In genomic region chr3:106272302-106272701, GRCh38 we compare ENCODE assay signal across 23 cellular contexts.
A peak's percentile ranks its signal among the peaks of the same experiment; 100 is the strongest.
DNase-seq lines count a peak whose midpoint lies in the region; ATAC-seq and TF ChIP-seq lines count a peak whose summit lies in the region.
"Had no signal": no experiment of that assay in that cellular context is flagged by ENCODE, and none has a peak within 500 bp of the region (broad histone marks: within the 10 kb centered on the region; RNA-seq: fewer than 3 reads in every experiment).

No MANE protein-coding gene starts in this region.

- no peaks in the 10 kb centered on the region for H3K4me1 Mint-ChIP-seq in neural progenitor cell

- H3K27ac ChIP-seq in SK-N-SH (ENCODE audit: low read depth in 2 of 2, low read length in 1 of 2) (no peak overlapping the region), neural progenitor cell (no peak overlapping the region)
- H3K27ac ChIP-seq: BLaER1 treated with 17β-estradiol and CSF1 and Interleukin-3, amounts not matched to agents 10 nM and 100 nM; C4-2B had no signal

- peak; percentile 14 for DNase-seq in D341Med (ENCODE audit: low spot score)
- peak; percentile 50 for DNase-seq in NCI-H82 treated with DMSO at 0.1 percent for 48 hours (lab: John Stamatoyannopoulos, UW; ENCODE audit: unreplicated experiment)
- DNase-seq in SK-N-SH, result no peak
- no peak for DNase-seq in neural progenitor cell (ENCODE audit: low spot score)
- no peak for DNase-seq in activated CD4-positive, alpha-beta T cell treated with anti-CD3 and anti-CD28 coated beads for 48 hours
- no peak for DNase-seq in T-helper 2 cell
- DNase-seq: 8988T; AML-193; Caco-2; Calu3; CD4-positive, alpha-beta T cell; CD8-positive, alpha-beta T cell; DMS 273 treated with DMSO at 0.1 percent for 48 hours; DMS153; DMS79; DND-41; EL; GDM1 had no signal

- H3F3A ChIP-seq in SK-N-SH (replicated peaks; ENCODE audit: insufficient read depth) (no peaks in the 10 kb centered on the region), neural progenitor cell (ENCODE audit: low read depth) (peaks cover 6% of the 10 kb centered on the region)

- H3K4me1 ChIP-seq in SK-N-SH (ENCODE audit: control insufficient read depth in 1 of 2, insufficient read depth in 2 of 2, low read depth in 1 of 2, low read length in 1 of 2) (peaks cover 0 to 4% of the 10 kb centered on the region in 2 experiments; a peak in 2 of 4 replicates), neural progenitor cell (peaks cover 8% of the 10 kb centered on the region)
- H3K4me1 ChIP-seq: Caco-2 had no signal

- H3K9me3 Mint-ChIP-seq in neural progenitor cell, result no peaks in the 10 kb centered on the region
- H3K9me3 Mint-ChIP-seq: CD4-positive, alpha-beta T cell; CD8-positive, alpha-beta T cell had no signal

- no peaks in the 10 kb centered on the region for H3K36me3 Mint-ChIP-seq in neural progenitor cell
- H3K36me3 Mint-ChIP-seq: CD8-positive, alpha-beta T cell had no signal

- H3K9me3 ChIP-seq in SK-N-SH (no peaks in the 10 kb centered on the region), neural progenitor cell (ENCODE audit: low read depth) (no peaks in the 10 kb centered on the region)
- H3K9me3 ChIP-seq: Caco-2 had no signal

- H3K79me2 ChIP-seq in SK-N-SH (ENCODE audit: insufficient read depth) (no peaks in the 10 kb centered on the region), neural progenitor cell (ENCODE audit: low read depth) (no peaks in the 10 kb centered on the region)

- H3K27me3 Mint-ChIP-seq in neural progenitor cell (ENCODE audit: insufficient read depth, low read depth), result peaks cover 2% of the 10 kb centered on the region
- H3K27me3 Mint-ChIP-seq: B cell; CD4-positive, alpha-beta T cell had no signal

- WGBS in SK-N-SH (ENCODE audit: low lambda C conversion rate), result 59% methylated on average over 1 of the region's 1 CpG

- H3K4me3 Mint-ChIP-seq in neural progenitor cell, result no peak overlapping the region
- H3K4me3 Mint-ChIP-seq: B cell; CD4-positive, alpha-beta T cell; CD8-positive, alpha-beta T cell had no signal

- POLR2A ChIA-PET in SK-N-SH (lab: Yijun Ruan, JAX), result no interaction called here

- no peak for TF ChIP-seq CTCF in SK-N-SH (IDR thresholded peaks at IDR 0.05)
- TF ChIP-seq CTCF in neural progenitor cell (IDR thresholded peaks at IDR 0.05), result no peak

- H3K27me3 ChIP-seq in SK-N-SH (ENCODE audit: insufficient read depth) (no peaks in the 10 kb centered on the region), neural progenitor cell (no peaks in the 10 kb centered on the region)
- H3K27me3 ChIP-seq: BLaER1 treated with 17β-estradiol and CSF1 and Interleukin-3, amounts not matched to agents 10 nM and 100 nM had no signal

- no peak for ATAC-seq in HG03521 (IDR thresholded peaks at IDR 0.05; ENCODE audit: unreplicated experiment)
- ATAC-seq: CD8-positive, alpha-beta T cell; GM12878 had no signal

- H3K9ac ChIP-seq in SK-N-SH (no peak overlapping the region), neural progenitor cell (no peak overlapping the region)
- H3K9ac ChIP-seq: BLaER1 treated with 17β-estradiol and CSF1 and Interleukin-3, amounts not matched to agents 10 nM and 100 nM had no signal

- no peaks in the 10 kb centered on the region for H4K20me1 ChIP-seq in SK-N-SH (ENCODE audit: insufficient read depth)
- H4K20me1 ChIP-seq in neural progenitor cell (ENCODE audit: low read depth), result no peaks in the 10 kb centered on the region
- H4K20me1 ChIP-seq: BLaER1 treated with 17β-estradiol and CSF1 and Interleukin-3, amounts not matched to agents 10 nM and 100 nM had no signal

- no peaks in the 10 kb centered on the region; the same call in 1 of the 2 replicates for H3K9me2 ChIP-seq in SK-N-SH

- H3K4me2 ChIP-seq in SK-N-SH, result no peak overlapping the region
- H3K4me2 ChIP-seq in neural progenitor cell, result no peak overlapping the region

- H3K4me3 ChIP-seq in SK-N-SH (ENCODE audit: low read depth in 2 of 2, low read length in 1 of 2) (no peak overlapping the region), neural progenitor cell (no peak overlapping the region)
- H3K4me3 ChIP-seq: BLaER1 treated with 17β-estradiol and CSF1 and Interleukin-3, amounts not matched to agents 10 nM and 100 nM; GM12878 had no signal

- TF ChIP-seq EP300 in SK-N-SH (IDR thresholded peaks at IDR 0.05; ENCODE audit: borderline replicate concordance in 1 of 2, low read depth in 1 of 2, low read length in 1 of 2), result peak in 1 of 2 experiments; percentile 64; a peak in 2 of 4 replicates

- H3K36me3 ChIP-seq in SK-N-SH (replicated peaks in 1 of 2; ENCODE audit: control insufficient read depth in 1 of 2, insufficient read depth in 2 of 2, low read length in 1 of 2) (no peaks in the 10 kb centered on the region), neural progenitor cell (no peaks in the 10 kb centered on the region)
- H3K36me3 ChIP-seq: BLaER1 treated with 17β-estradiol and CSF1 and Interleukin-3, amounts not matched to agents 10 nM and 100 nM had no signal

- TF ChIP-seq RAD21 in SK-N-SH (IDR thresholded peaks at IDR 0.05; ENCODE audit: low read length), result no peak

- H2AFZ ChIP-seq in SK-N-SH (ENCODE audit: low read depth), result no peak overlapping the region
- H2AFZ ChIP-seq in neural progenitor cell (replicated peaks), result no peak overlapping the region

- CTCF ChIA-PET in SK-N-SH (lab: Yijun Ruan, JAX), result no interaction called here

- H3K27ac Mint-ChIP-seq in neural progenitor cell, result no peak overlapping the region
- H3K27ac Mint-ChIP-seq: B cell; CD4-positive, alpha-beta T cell; CD8-positive, alpha-beta T cell had no signal

TF ChIP-seq in SK-N-SH, 30 proteins besides CTCF, POLR2A, EP300 and RAD21:
- peak; percentile 51; the same call in 1 of the 2 replicates for TF ChIP-seq GATA2 (CRISPR knock-in tag; IDR thresholded peaks at IDR 0.05)
- no peak for TF ChIP-seq RFX5 (IDR thresholded peaks at IDR 0.05; ENCODE audit: low read length)
- TF ChIP-seq SIN3A (IDR thresholded peaks at IDR 0.05; ENCODE audit: borderline replicate concordance, low read depth, low read length), result no peak
- TF ChIP-seq, protein P1, sequence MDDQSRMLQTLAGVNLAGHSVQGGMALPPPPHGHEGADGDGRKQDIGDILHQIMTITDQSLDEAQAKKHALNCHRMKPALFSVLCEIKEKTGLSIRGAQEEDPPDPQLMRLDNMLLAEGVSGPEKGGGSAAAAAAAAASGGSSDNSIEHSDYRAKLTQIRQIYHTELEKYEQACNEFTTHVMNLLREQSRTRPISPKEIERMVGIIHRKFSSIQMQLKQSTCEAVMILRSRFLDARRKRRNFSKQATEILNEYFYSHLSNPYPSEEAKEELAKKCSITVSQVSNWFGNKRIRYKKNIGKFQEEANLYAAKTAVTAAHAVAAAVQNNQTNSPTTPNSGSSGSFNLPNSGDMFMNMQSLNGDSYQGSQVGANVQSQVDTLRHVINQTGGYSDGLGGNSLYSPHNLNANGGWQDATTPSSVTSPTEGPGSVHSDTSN (IDR thresholded peaks at IDR 0.05), result no peak

Comparison
In these comparisons a context has a peak if more than half of its experiments do, and no peak if none do; other contexts are left out.
1. DNase-seq: peak in D341Med (single experiment) and NCI-H82 treated with DMSO at 0.1 percent for 48 hours (single experiment); none in SK-N-SH (single experiment), neural progenitor cell (single experiment), activated CD4-positive, alpha-beta T cell treated with anti-CD3 and anti-CD28 coated beads for 48 hours (single experiment) and T-helper 2 cell (0 of 5).